Comparison of ENCODE assay signal across 17 cellular contexts in genomic region chr19:53945441-53945840, GRCh38. TPM values are rescaled to one million over a fixed set of nuclear protein-coding genes. Genes with fewer than 3 reads are reported as not detected.
DNase-seq lines count a peak whose midpoint lies in the region.
"Had no signal": no experiment of that assay in that cellular context is flagged by ENCODE, and none has a peak within 500 bp of the region (broad histone marks: within the 10 kb centered on the region; RNA-seq: fewer than 3 reads in every experiment).

No MANE protein-coding gene starts in this region.

- H3K4me3 ChIP-seq in H7 (ENCODE audit: insufficient read depth, low read depth, low read length) (0 out of 2 replicates have a peak overlapping the region, but pooled peaks have one; percentile 11), adipocyte (ENCODE audit: low read length) (no peak overlapping the region)
- H3K4me3 ChIP-seq: heart left ventricle, SK-N-MC, transverse colon had no signal

- H3K27me3 ChIP-seq in H7 (ENCODE audit: control insufficient read depth, insufficient read depth, low read length) (peaks cover 15% of the 10 kb centered on the region), adipocyte (replicated peaks; ENCODE audit: control insufficient read depth, insufficient read depth, low read length) (peaks cover 46% of the 10 kb centered on the region)

- H3K36me3 ChIP-seq in H7 (replicated peaks; ENCODE audit: control insufficient read depth, insufficient read depth, low read length) (no peaks in the 10 kb centered on the region), adipocyte (ENCODE audit: control insufficient read depth, insufficient read depth, low read length, severe bottlenecking) (no peaks in the 10 kb centered on the region)
- H3K36me3 ChIP-seq: heart left ventricle, transverse colon had no signal

- no peaks in the 10 kb centered on the region for H3K4me1 ChIP-seq in adipocyte (ENCODE audit: control insufficient read depth, insufficient read depth, low read length)
- H3K4me1 ChIP-seq: heart left ventricle, transverse colon had no signal

- H3K9ac ChIP-seq in adipocyte (ENCODE audit: low read length), result no peak overlapping the region

- H3K9me3 ChIP-seq in adipocyte (ENCODE audit: control insufficient read depth, low read length), result peaks cover 3% of the 10 kb centered on the region
- H3K9me3 ChIP-seq: heart left ventricle, transverse colon had no signal

- DNase-seq in H7 (peak; percentile 75), NCI-H460 (ENCODE audit: extremely low read depth, low read depth) (peak; percentile 72), adipocyte (ENCODE audit: low read depth) (peak; percentile 10), myocyte (ENCODE audit: low read depth) (peak; percentile 9), NCI-H146 treated with DMSO at 0.1 percent for 48 hours (lab: John Stamatoyannopoulos, UW; ENCODE audit: unreplicated experiment) (no peak), NK-92 (lab: John Stamatoyannopoulos, UW; ENCODE audit: unreplicated experiment) (no peak), cerebellum (ENCODE audit: low spot score) (no peak), NCI-H510A (lab: John Stamatoyannopoulos, UW) (no peak)
- DNase-seq: activated CD8-positive, alpha-beta T cell treated with anti-CD3 and anti-CD28 coated beads for 36 hours; CD8-positive, alpha-beta T cell; heart left ventricle; NCI-H2081 treated with DMSO at 0.1 percent for 48 hours; right cardiac atrium; transverse colon had no signal

RNA-seq across cellular contexts. Expression of gene CACNG8, which starts 17.3 kb away (rescaled TPM):
- 0.07 and 0.59 TPM in 2 replicates for total RNA-seq in H7 (2014; rRNA removed; shearing (Covaris generic))
- 0.58 and 0.84 TPM in 2 replicates for total RNA-seq in NCI-H460 (2014; rRNA removed; shearing (Covaris generic))
- polyA plus RNA-seq in NCI-H460 (2014; cell fraction: nucleus; rRNA removed), result 0.18 and 0.21 TPM in 2 replicates
- total RNA-seq in myocyte (0.03 TPM in 1 of 2 replicates, not detected in the other), cerebellum (4.2 TPM)
- polyA plus RNA-seq in myocyte (2012), result 0.03 TPM
- total RNA-seq: activated CD8-positive, alpha-beta T cell treated with anti-CD3 and anti-CD28 coated beads for 36 hours; activated naive CD4-positive, alpha-beta T cell treated with anti-CD3 and anti-CD28 coated beads, Interleukin-2, amount 50 U/mL, for 72 hours; CD8-positive, alpha-beta T cell; mononuclear cell; transverse colon had no signal

RNA-seq across cellular contexts. Expression of gene CACNG7, which starts 36.4 kb away (rescaled TPM):
- total RNA-seq in H7 (2014; rRNA removed; shearing (Covaris generic)), result 3.8 and 4.5 TPM in 2 replicates
- not detected in 2 replicates for total RNA-seq in NCI-H460 (2014; rRNA removed; shearing (Covaris generic))
- polyA plus RNA-seq in NCI-H460 (2014; cell fraction: nucleus; rRNA removed), result not detected in 2 replicates
- not detected in 2 replicates for total RNA-seq in myocyte
- not detected for polyA plus RNA-seq in myocyte (2012)
- 14.0 TPM for total RNA-seq in cerebellum
- total RNA-seq: activated CD8-positive, alpha-beta T cell treated with anti-CD3 and anti-CD28 coated beads for 36 hours; activated naive CD4-positive, alpha-beta T cell treated with anti-CD3 and anti-CD28 coated beads, Interleukin-2, amount 50 U/mL, for 72 hours; CD8-positive, alpha-beta T cell; heart left ventricle; mononuclear cell; right cardiac atrium; transverse colon had no signal
- polyA plus RNA-seq: heart left ventricle had no signal

RNA-seq across cellular contexts. Expression of gene CACNG6, which starts 46.0 kb away (rescaled TPM):
- total RNA-seq in H7 (2014; rRNA removed; shearing (Covaris generic)), result 0.38 and 0.78 TPM in 2 replicates
- total RNA-seq in NCI-H460 (2014; rRNA removed; shearing (Covaris generic)), result 4.6 and 4.9 TPM in 2 replicates
- 2.0 and 7.9 TPM in 2 replicates for polyA plus RNA-seq in NCI-H460 (2014; cell fraction: nucleus; rRNA removed)
- 22.8 and 30.8 TPM in 2 replicates for total RNA-seq in myocyte
- 2.9 TPM for polyA plus RNA-seq in myocyte (2012)
- not detected for total RNA-seq in cerebellum
- total RNA-seq: activated CD8-positive, alpha-beta T cell treated with anti-CD3 and anti-CD28 coated beads for 36 hours; activated naive CD4-positive, alpha-beta T cell treated with anti-CD3 and anti-CD28 coated beads, Interleukin-2, amount 50 U/mL, for 72 hours; CD8-positive, alpha-beta T cell; heart left ventricle; mononuclear cell; right cardiac atrium; transverse colon had no signal
- polyA plus RNA-seq: heart left ventricle, right cardiac atrium had no signal

Comparison
In these comparisons a context has a peak if more than half of its experiments do, and no peak if none do; other contexts are left out.
1. DNase-seq: peak in H7 (single experiment), NCI-H460 (single experiment), adipocyte (single experiment) and myocyte (single experiment); none in NCI-H146 treated with DMSO at 0.1 percent for 48 hours (single experiment), NK-92 (single experiment), cerebellum (single experiment) and NCI-H510A (single experiment).